In genomic region chr4:14632041-14632440, GRCh38 we compare ENCODE assay signal across 33 cellular contexts.
"Had no signal": no experiment of that assay in that cellular context is flagged by ENCODE, and none has a peak within 500 bp of the region (broad histone marks: within the 10 kb centered on the region; RNA-seq: fewer than 3 reads in every experiment).

No MANE protein-coding gene starts in this region.

- H3K4me1 Mint-ChIP-seq: activated B cell treated with CpG ODN at 0.5 μM for 24 hours; activated T-helper 17 cell treated with anti-CD3 and anti-CD28 coated beads, Interleukin-2, amount 50 U/mL, for 72 hours; T-helper 17 cell had no signal

- H3K27me3 Mint-ChIP-seq: activated B cell treated with CpG ODN at 0.5 μM for 24 hours; activated CD8-positive, alpha-beta T cell treated with anti-CD3 and anti-CD28 coated beads for 36 hours; activated naive CD8-positive, alpha-beta T cell; effector memory CD8-positive, alpha-beta T cell had no signal

- H3K4me3 Mint-ChIP-seq: activated B cell treated with CpG ODN at 0.5 μM for 24 hours; activated CD8-positive, alpha-beta T cell treated with anti-CD3 and anti-CD28 coated beads for 36 hours; activated naive CD8-positive, alpha-beta T cell; activated T-cell treated with anti-CD3 and anti-CD28 coated beads, Interleukin-2, amount 50 U/mL, for 4 hours; activated T-helper 17 cell treated with anti-CD3 and anti-CD28 coated beads, Interleukin-2, amount 50 U/mL, for 72 hours; effector memory CD8-positive, alpha-beta T cell; T-helper 17 cell; T-helper 2 cell treated with Interferon-gamma antibody and Interleukin-4, amounts not matched to agents 5 μg/mL and 100 μg/mL, for 36 hours had no signal

- H3K27me3 ChIP-seq: adrenal gland, body of pancreas, heart left ventricle had no signal

- DNase-seq: activated B cell treated with CpG ODN at 0.5 μM for 24 hours; activated CD4-positive, alpha-beta T cell treated with anti-CD3 and anti-CD28 coated beads for 48 hours; activated CD4-positive, alpha-beta T cell treated with anti-CD3 and anti-CD28 coated beads, Interleukin-2, amount 50 U/mL, for 1 hour; activated CD4-positive, alpha-beta T cell treated with anti-CD3 and anti-CD28 coated beads, Interleukin-2, amount 50 U/mL, for 48 hours; activated CD8-positive, alpha-beta memory T cell treated with anti-CD3 and anti-CD28 coated beads for 24 hours; activated CD8-positive, alpha-beta T cell treated with anti-CD3 and anti-CD28 coated beads for 36 hours; activated effector memory CD4-positive, alpha-beta T cell treated with Interleukin-2 at 50 U/mL for 16 hours; activated gamma-delta T cell treated with Interleukin-2 at 50 U/mL for 16 hours; activated naive CD4-positive, alpha-beta T cell treated with anti-CD3 and anti-CD28 coated beads, Interleukin-2, amount 50 U/mL, for 16 hours; activated naive CD4-positive, alpha-beta T cell treated with Interleukin-2 at 50 U/mL for 16 hours; activated T-cell treated with anti-CD3 and anti-CD28 coated beads, Interleukin-2, amount 50 U/mL, for 4 hours; adrenal gland; amygdala; aorta; caudate nucleus; cortex of kidney; dermis blood vessel endothelial cell; effector CD4-positive, alpha-beta T cell; effector memory CD8-positive, alpha-beta T cell; foreskin fibroblast; heart left ventricle; T-helper 1 cell; T-helper 17 cell; T1000; WERI-Rb-1 had no signal

- H3K27ac ChIP-seq: adrenal gland, body of pancreas, heart left ventricle, WERI-Rb-1 had no signal

- H3K9me3 Mint-ChIP-seq: T-helper 2 cell treated with Interferon-gamma antibody and Interleukin-4, amounts not matched to agents 5 μg/mL and 100 μg/mL, for 36 hours had no signal

- H3K27ac Mint-ChIP-seq: activated B cell treated with CpG ODN at 0.5 μM for 24 hours; activated CD8-positive, alpha-beta T cell treated with anti-CD3 and anti-CD28 coated beads for 36 hours; activated naive CD8-positive, alpha-beta T cell; activated T-helper 17 cell treated with anti-CD3 and anti-CD28 coated beads, Interleukin-2, amount 50 U/mL, for 72 hours; effector memory CD8-positive, alpha-beta T cell; T-helper 17 cell; T-helper 2 cell treated with Interferon-gamma antibody and Interleukin-4, amounts not matched to agents 5 μg/mL and 100 μg/mL, for 36 hours had no signal

- H3K9me3 ChIP-seq: adrenal gland had no signal

- FAIRE-seq: colon, frontal cortex had no signal

- H3K36me3 ChIP-seq: adrenal gland, heart left ventricle, WERI-Rb-1 had no signal

- H3K4me1 ChIP-seq: adrenal gland, body of pancreas, heart left ventricle had no signal

- H3K36me3 Mint-ChIP-seq: activated naive CD8-positive, alpha-beta T cell had no signal

- ATAC-seq: activated CD4-positive, CD25-positive, alpha-beta regulatory T cell treated with anti-CD3 and anti-CD28 coated beads, Interleukin-2, amount 50 U/mL, for 24 hours; activated CD8-positive, alpha-beta T cell treated with anti-CD3 and anti-CD28 coated beads for 36 hours; activated T-cell treated with anti-CD3 and anti-CD28 coated beads, Interleukin-2, amount 50 U/mL, for 4 hours; activated T-helper 17 cell treated with anti-CD3 and anti-CD28 coated beads, Interleukin-2, amount 50 U/mL, for 72 hours; body of pancreas; effector memory CD8-positive, alpha-beta T cell; esophagus mucosa; heart left ventricle; T-helper 17 cell had no signal

- H3K4me3 ChIP-seq: adrenal gland, body of pancreas, heart left ventricle had no signal
